8 cellular contexts compared by ENCODE assay signal in genomic region chr7:26467104-26467503, GRCh38.
"Had no signal": no experiment of that assay in that cellular context is flagged by ENCODE, and none has a peak within 500 bp of the region (broad histone marks: within the 10 kb centered on the region; RNA-seq: fewer than 3 reads in every experiment).

No MANE protein-coding gene starts in this region.

- H3K9me3 ChIP-seq: HAP-1 had no signal

- H3K36me3 ChIP-seq: HAP-1 had no signal

- H2AFZ ChIP-seq: GM23338 had no signal

- H3K4me1 Mint-ChIP-seq: GM23338 had no signal

- H3K27ac Mint-ChIP-seq: GM23338, IgD-negative memory B cell had no signal

- H3K4me3 ChIP-seq: GM23338, HAP-1 had no signal

- H3K36me3 Mint-ChIP-seq: IgD-negative memory B cell had no signal

- H3K4me2 ChIP-seq: GM23338 had no signal

- H3K4me3 Mint-ChIP-seq: GM23338, IgD-negative memory B cell had no signal

- H3K4me1 ChIP-seq: HAP-1 had no signal

- H3K9me3 Mint-ChIP-seq: GM23338, IgD-negative memory B cell had no signal

- H3K27me3 Mint-ChIP-seq: IgD-negative memory B cell had no signal

- FAIRE-seq: H1, H54, HepG2 had no signal

- H3K27ac ChIP-seq: HL-60 had no signal

- DNase-seq: KBM-7 had no signal
